Comparison of ENCODE assay signal across 27 cellular contexts in the genomic region with DNA sequence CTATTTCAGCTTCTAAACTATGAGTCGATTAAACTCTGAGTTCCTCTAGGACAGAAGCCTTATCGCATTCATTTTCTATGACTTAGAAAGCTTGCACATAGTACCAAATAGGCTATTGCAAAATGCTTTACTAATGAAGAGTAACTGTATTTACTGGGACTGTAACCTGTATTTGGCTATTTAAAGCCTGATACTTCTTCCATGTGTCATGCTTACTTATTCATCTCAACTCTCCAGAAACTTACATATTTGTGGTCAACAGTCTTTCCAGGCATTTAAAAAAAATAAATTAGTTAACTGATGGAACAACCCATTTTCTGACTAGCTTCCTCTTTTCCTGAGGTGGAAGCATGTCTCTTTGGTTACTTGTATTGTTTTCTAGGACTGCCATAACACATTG.
DNase-seq lines count a peak whose midpoint lies in the region; ATAC-seq, FAIRE-seq and TF ChIP-seq lines count a peak whose summit lies in the region.
"Had no signal": no experiment of that assay in that cellular context is flagged by ENCODE, and none has a peak within 500 bp of the region (broad histone marks: within the 10 kb centered on the region; RNA-seq: fewer than 3 reads in every experiment).

No MANE protein-coding gene starts in this region.

- H3K23ac ChIP-seq in IMR-90 (ENCODE audit: low read depth, low read length): no peak overlapping the region

- H3K27ac Mint-ChIP-seq in stimulated activated naive B cell treated with anti-CD40 and anti-IgM and Interleukin-4, amounts not matched to agents 10 μg/mL and 1 μg/mL and 100 μg/mL, for 72 hours: no peak overlapping the region
- H3K27ac Mint-ChIP-seq: activated CD8-positive, alpha-beta T cell treated with anti-CD3 and anti-CD28 coated beads, Interleukin-2, amount 10 ng/mL, durations not matched to agents 7 days and 5 days; stimulated activated naive CD8-positive, alpha-beta T cell treated with anti-CD3 and anti-CD28 coated beads, Interleukin-15, amount 100 ng/mL, for 72 hours; type B pancreatic cell had no signal

- H3K36me3 ChIP-seq in IMR-90 (ENCODE audit: control insufficient read depth, insufficient read depth, low read length) (no peaks in the 10 kb centered on the region), keratinocyte (ENCODE audit: control insufficient read depth in 2 of 2, extremely low read depth in 1 of 2, insufficient read depth in 2 of 2, low read length in 2 of 2) (no peaks in the 10 kb centered on the region)
- H3K36me3 ChIP-seq: adrenal gland; BLaER1 treated with 17β-estradiol and CSF1 and Interleukin-3, amounts not matched to agents 10 nM and 100 nM; gastrocnemius medialis had no signal

- no peaks in the 10 kb centered on the region for H3K4me1 Mint-ChIP-seq in stimulated activated naive B cell treated with anti-CD40 and anti-IgM and Interleukin-4, amounts not matched to agents 10 μg/mL and 1 μg/mL and 100 μg/mL, for 72 hours
- H3K4me1 Mint-ChIP-seq: stimulated activated naive CD8-positive, alpha-beta T cell treated with anti-CD3 and anti-CD28 coated beads, Interleukin-15, amount 100 ng/mL, for 72 hours had no signal

- no peak overlapping the region for H3K4ac ChIP-seq in IMR-90 (ENCODE audit: low read depth, low read length)

- intact Hi-C loops in IMR-90 (cut with micrococcal nuclease) (no loop called here), Right ventricle myocardium superior (cut with DNase I) (no loop called here)

- dilution Hi-C loops in IMR-90 (cut with HindIII; ENCODE audit: low sequenced_read_pairs, unreplicated experiment) (no loop called here), keratinocyte (cut with MboI; ENCODE audit: extremely low pct_ligation_motif_present, low sequenced_read_pairs) (no loop called here)

- H3K9me3 ChIP-seq in IMR-90 (ENCODE audit: control insufficient read depth, insufficient read depth, low read length): no peaks in the 10 kb centered on the region
- no peaks in the 10 kb centered on the region for H3K9me3 ChIP-seq in keratinocyte (ENCODE audit: control insufficient read depth, low read depth, low read length)
- H3K9me3 ChIP-seq: A549; adrenal gland; BLaER1 treated with 17β-estradiol and CSF1 and Interleukin-3, amounts not matched to agents 10 nM and 100 nM; gastrocnemius medialis had no signal

- peaks cover 0 to 4% of the 10 kb centered on the region in 2 donors for H3K9me3 Mint-ChIP-seq in stimulated activated naive B cell treated with anti-CD40 and anti-IgM and Interleukin-4, amounts not matched to agents 10 μg/mL and 1 μg/mL and 100 μg/mL, for 72 hours
- H3K9me3 Mint-ChIP-seq: H9; stimulated activated naive CD8-positive, alpha-beta T cell treated with anti-CD3 and anti-CD28 coated beads, Interleukin-15, amount 100 ng/mL, for 72 hours; type B pancreatic cell had no signal

- H3K36me3 Mint-ChIP-seq in stimulated activated naive B cell treated with anti-CD40 and anti-IgM and Interleukin-4, amounts not matched to agents 10 μg/mL and 1 μg/mL and 100 μg/mL, for 72 hours: no peaks in the 10 kb centered on the region
- H3K36me3 Mint-ChIP-seq: type B pancreatic cell had no signal

- H3K27me3 Mint-ChIP-seq in stimulated activated naive B cell treated with anti-CD40 and anti-IgM and Interleukin-4, amounts not matched to agents 10 μg/mL and 1 μg/mL and 100 μg/mL, for 72 hours: no peaks in the 10 kb centered on the region
- H3K27me3 Mint-ChIP-seq: stimulated activated naive CD8-positive, alpha-beta T cell treated with anti-CD3 and anti-CD28 coated beads, Interleukin-15, amount 100 ng/mL, for 72 hours; type B pancreatic cell had no signal

- DNase-seq in AG08395 (ENCODE audit: low spot score): peak; percentile 2
- DNase-seq in IMR-90: peak; percentile 43
- DNase-seq in astrocyte of the hippocampus (ENCODE audit: low read depth, low spot score): peak; percentile 30
- DNase-seq in keratinocyte (ENCODE audit: low read depth, low spot score): no peak
- DNase-seq in Right ventricle myocardium superior: no peak
- no peak for DNase-seq in NCI-H2081 (lab: John Stamatoyannopoulos, UW)
- DNase-seq in stimulated activated naive B cell treated with anti-CD40 and anti-IgM and Interleukin-4, amounts not matched to agents 10 μg/mL and 1 μg/mL and 100 μg/mL, for 72 hours: no peak
- DNase-seq in UCSD-AML1 (lab: John Stamatoyannopoulos, UW; ENCODE audit: unreplicated experiment): no peak
- DNase-seq: activated CD8-positive, alpha-beta T cell treated with anti-CD3 and anti-CD28 coated beads, Interleukin-2, amount 10 ng/mL, durations not matched to agents 7 days and 5 days; adrenal gland; central memory CD4-positive, alpha-beta T cell; gastrocnemius medialis; H9; kidney glomerular epithelial cell; MV-4-11; NCI-H1694; NCI-H69; nucleus accumbens; SHP77; stimulated activated CD4-positive, alpha-beta T cell treated with anti-CD3 and anti-CD28 coated beads, Interleukin-4, amount 100 ng/mL, for 4 hours; stimulated activated naive CD8-positive, alpha-beta T cell treated with anti-CD3 and anti-CD28 coated beads, Interleukin-15, amount 100 ng/mL, for 72 hours had no signal

- POLR2A ChIA-PET in IMR-90 (lab: Charles Lee; ENCODE audit: unreplicated experiment): no interaction called here

- no peak overlapping the region for H2BK20ac ChIP-seq in IMR-90 (ENCODE audit: low read depth, low read length)

- no peak overlapping the region for H2BK15ac ChIP-seq in IMR-90 (ENCODE audit: low read depth, low read length)

- H2BK5ac ChIP-seq in IMR-90 (ENCODE audit: low read depth, low read length, poor library complexity, severe bottlenecking): no peak overlapping the region

- H3K4me2 ChIP-seq in IMR-90 (ENCODE audit: low read depth, low read length): no peak overlapping the region
- no peak overlapping the region for H3K4me2 ChIP-seq in keratinocyte (ENCODE audit: control insufficient read depth, extremely low read depth, insufficient read depth, low read depth, low read length)
- H3K4me2 ChIP-seq: A549; BLaER1 treated with 17β-estradiol and CSF1 and Interleukin-3, amounts not matched to agents 10 nM and 100 nM had no signal

- H4K5ac ChIP-seq in IMR-90 (ENCODE audit: low read depth, low read length): no peak overlapping the region

- FAIRE-seq in keratinocyte (lab: Jason Lieb, UNC): no peak
- FAIRE-seq: D721Med, K562 had no signal

- no peak overlapping the region for H3K14ac ChIP-seq in IMR-90 (replicated peaks; ENCODE audit: low read depth, low read length)

- CTCF ChIA-PET in IMR-90 (lab: Yijun Ruan, JAX): no interaction called here

- H3K4me3 Mint-ChIP-seq in stimulated activated naive B cell treated with anti-CD40 and anti-IgM and Interleukin-4, amounts not matched to agents 10 μg/mL and 1 μg/mL and 100 μg/mL, for 72 hours: no peak overlapping the region
- H3K4me3 Mint-ChIP-seq: activated CD8-positive, alpha-beta T cell treated with anti-CD3 and anti-CD28 coated beads, Interleukin-2, amount 10 ng/mL, durations not matched to agents 7 days and 5 days; H9; stimulated activated naive CD8-positive, alpha-beta T cell treated with anti-CD3 and anti-CD28 coated beads, Interleukin-15, amount 100 ng/mL, for 72 hours; type B pancreatic cell had no signal

- no peaks in the 10 kb centered on the region for H3K79me1 ChIP-seq in IMR-90 (ENCODE audit: low read depth in 1 of 2, low read length in 2 of 2)

- TF ChIP-seq RAD21 in IMR-90 (IDR thresholded peaks at IDR 0.05; ENCODE audit: low read length): no peak

- H3K4me1 ChIP-seq in IMR-90 (ENCODE audit: control insufficient read depth, insufficient read depth, low read length) (no peaks in the 10 kb centered on the region), keratinocyte (ENCODE audit: control insufficient read depth, extremely low read depth, insufficient read depth, low read length) (peaks cover 4% of the 10 kb centered on the region)
- H3K4me1 ChIP-seq: A549; adrenal gland; BLaER1 treated with 17β-estradiol and CSF1 and Interleukin-3, amounts not matched to agents 10 nM and 100 nM; gastrocnemius medialis had no signal

- no peak overlapping the region for H3K9ac ChIP-seq in IMR-90 (ENCODE audit: low read depth, low read length)
- no peak overlapping the region for H3K9ac ChIP-seq in keratinocyte (ENCODE audit: control insufficient read depth, extremely low read depth, insufficient read depth, low read length)
- H3K9ac ChIP-seq: BLaER1 treated with 17β-estradiol and CSF1 and Interleukin-3, amounts not matched to agents 10 nM and 100 nM had no signal

- no peaks in the 10 kb centered on the region; the same call in 1 of the 2 replicates for H3K9me1 ChIP-seq in IMR-90 (ENCODE audit: insufficient read depth, low read length)
- no peaks in the 10 kb centered on the region for H3K9me1 ChIP-seq in keratinocyte (ENCODE audit: control insufficient read depth, extremely low read depth, insufficient read depth, low read length)

- peak; percentile 44 for ATAC-seq in IMR-90 (ENCODE audit: low read depth)
- ATAC-seq in Right ventricle myocardium superior (ENCODE audit: poor library complexity): no peak
- no peak for ATAC-seq in stimulated activated naive B cell treated with anti-CD40 and anti-IgM and Interleukin-4, amounts not matched to agents 10 μg/mL and 1 μg/mL and 100 μg/mL, for 72 hours (replicated peaks)
- ATAC-seq: A549; activated CD4-positive, CD25-positive, alpha-beta regulatory T cell treated with anti-CD3 and anti-CD28 coated beads, Interleukin-2, amount 50 U/mL, for 24 hours; activated CD8-positive, alpha-beta T cell treated with anti-CD3 and anti-CD28 coated beads, Interleukin-2, amount 10 ng/mL, durations not matched to agents 7 days and 5 days; gastrocnemius medialis; K562; stimulated activated naive CD8-positive, alpha-beta T cell treated with anti-CD3 and anti-CD28 coated beads, Interleukin-15, amount 100 ng/mL, for 72 hours had no signal

- H3K79me2 ChIP-seq in keratinocyte (ENCODE audit: control insufficient read depth, insufficient read depth, low read length): no peaks in the 10 kb centered on the region

- H2AK9ac ChIP-seq in IMR-90 (replicated peaks; ENCODE audit: low read depth, low read length, poor library complexity): no peak overlapping the region

- H3K27me3 ChIP-seq in IMR-90 (ENCODE audit: control insufficient read depth, insufficient read depth, low read length) (no peaks in the 10 kb centered on the region), keratinocyte (ENCODE audit: control insufficient read depth, extremely low read depth, insufficient read depth, low read length) (no peaks in the 10 kb centered on the region)
- H3K27me3 ChIP-seq: gastrocnemius medialis had no signal

- no peak overlapping the region for H2AK5ac ChIP-seq in IMR-90 (ENCODE audit: low read depth, low read length)

- no peak for TF ChIP-seq POLR2A in IMR-90 (IDR thresholded peaks at IDR 0.05; ENCODE audit: low read depth, low read length)

- TF ChIP-seq CTCF in IMR-90 (conservative IDR thresholded peaks at IDR 0.05; ENCODE audit: low read depth, low read length) (no peak), keratinocyte (optimal IDR thresholded peaks at IDR 0.05 in 1 of 3, IDR thresholded peaks at IDR 0.05 in 1 of 3, conservative IDR thresholded peaks at IDR 0.05 in 1 of 3; ENCODE audit: extremely low read depth in 1 of 3, insufficient read depth in 2 of 3, low read length in 3 of 3) (no peak)

- in situ Hi-C loops in IMR-90 (cut with MboI; ENCODE audit: low sequenced_read_pairs): no loop called here

- WGBS in IMR-90 (ENCODE audit: extremely low coverage in 2 of 2, insufficient read length in 1 of 2), 2 experiments: no CpG with 5 or more reads among the region's 2 CpGs

- H4K91ac ChIP-seq in IMR-90 (ENCODE audit: insufficient read depth, low read depth, low read length): no peak overlapping the region

- H3K4me3 ChIP-seq in IMR-90 (ENCODE audit: insufficient read depth, low read depth, low read length) (no peak overlapping the region), keratinocyte (ENCODE audit: control insufficient read depth in 2 of 3, extremely low read depth in 1 of 3, insufficient read depth in 2 of 3, low read depth in 1 of 3, low read length in 3 of 3) (no peak overlapping the region)
- H3K4me3 ChIP-seq: A549; adrenal gland; BLaER1 treated with 17β-estradiol and CSF1 and Interleukin-3, amounts not matched to agents 10 nM and 100 nM; gastrocnemius medialis; K562 had no signal

- H3K56ac ChIP-seq in IMR-90 (ENCODE audit: extremely low read depth, insufficient read depth, low read length): no peak overlapping the region

- H3K18ac ChIP-seq in IMR-90 (ENCODE audit: low read depth, low read length): no peak overlapping the region

- H2AFZ ChIP-seq in IMR-90 (replicated peaks; ENCODE audit: low read length, poor library complexity): no peak overlapping the region
- H2AFZ ChIP-seq in keratinocyte (ENCODE audit: control insufficient read depth, low read length): no peak overlapping the region

- H3K27ac ChIP-seq in IMR-90 (ENCODE audit: insufficient read depth, low read length) (no peak overlapping the region), keratinocyte (ENCODE audit: control insufficient read depth, insufficient read depth, low read length) (peak overlapping the region; percentile 6)
- H3K27ac ChIP-seq: A549; adrenal gland; BLaER1 treated with 17β-estradiol and CSF1 and Interleukin-3, amounts not matched to agents 10 nM and 100 nM; gastrocnemius medialis had no signal

- no peak overlapping the region for H4K8ac ChIP-seq in IMR-90 (ENCODE audit: low read depth in 2 of 2, low read length in 2 of 2)

- no peaks in the 10 kb centered on the region for H4K20me1 ChIP-seq in IMR-90 (ENCODE audit: insufficient read depth, low read length)
- no peaks in the 10 kb centered on the region for H4K20me1 ChIP-seq in keratinocyte (ENCODE audit: control insufficient read depth, extremely low read depth, insufficient read depth, low read length)
- H4K20me1 ChIP-seq: BLaER1 treated with 17β-estradiol and CSF1 and Interleukin-3, amounts not matched to agents 10 nM and 100 nM had no signal

- H2BK120ac ChIP-seq in IMR-90 (ENCODE audit: low read depth, low read length): peak overlapping the region; percentile 58; the same call in 1 of the 2 replicates

- BruUV-seq in IMR-90 (replicated peaks; lab: Mats Ljungman, UMichigan): no TSS peak

Comparison
In these comparisons a context has a peak if more than half of its experiments do, and no peak if none do; other contexts are left out.
1. DNase-seq: peak in AG08395 (single experiment), IMR-90 (single experiment) and astrocyte of the hippocampus (single experiment); none in keratinocyte (single experiment), Right ventricle myocardium superior (single experiment), NCI-H2081 (0 of 2), stimulated activated naive B cell treated with anti-CD40 and anti-IgM and Interleukin-4, amounts not matched to agents 10 μg/mL and 1 μg/mL and 100 μg/mL, for 72 hours (single experiment) and UCSD-AML1 (single experiment).